ENCODE assay signal across 1 cellular context in the genomic region with DNA sequence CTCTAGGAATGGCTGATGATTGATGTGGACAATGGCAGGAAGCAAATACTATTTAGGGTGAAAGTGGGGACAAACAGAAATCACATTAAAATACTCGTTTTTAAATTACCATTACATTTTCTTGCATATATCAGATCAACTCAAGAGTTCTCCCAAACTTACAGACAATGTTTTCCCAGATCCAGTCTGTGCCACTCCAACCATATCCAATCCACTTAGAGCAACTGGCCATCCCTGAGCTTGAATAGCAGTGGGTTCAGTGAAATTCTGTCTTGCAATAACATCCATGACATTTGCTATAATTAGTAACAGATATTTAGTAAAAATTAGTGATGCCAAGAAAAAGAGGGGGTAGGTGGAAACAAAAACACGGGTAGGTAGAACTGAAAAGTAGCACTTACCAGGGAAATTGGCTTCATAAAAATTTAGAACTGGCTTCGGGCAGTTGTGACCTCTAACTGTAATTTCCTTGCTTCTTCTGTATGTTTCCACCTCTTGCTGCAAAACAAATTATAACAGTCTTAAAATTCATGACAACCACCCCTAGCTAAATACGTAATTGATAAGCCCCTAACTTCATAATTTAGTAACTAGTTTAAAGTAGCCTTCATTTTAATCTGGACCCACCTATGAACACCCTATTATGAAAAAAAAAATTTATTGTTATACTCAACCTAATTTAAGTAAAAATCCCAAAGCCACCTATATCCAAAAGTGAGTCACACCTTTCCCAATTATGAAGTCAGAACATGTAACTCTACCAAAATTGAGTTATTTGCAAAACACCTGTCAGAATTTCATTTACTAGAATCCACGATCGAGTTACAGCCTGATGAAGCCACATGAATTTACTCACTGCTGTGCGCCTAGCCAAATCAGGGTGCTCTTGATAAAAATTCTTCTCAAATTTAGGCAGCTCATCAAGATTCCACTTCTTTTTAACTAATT.
TF ChIP-seq lines count a peak whose summit lies in the region.

No MANE protein-coding gene starts in this region.

TF ChIP-seq in WTC11, 78 proteins besides CTCF, POLR2A, EP300 and RAD21 (continued from another document):
- TF ChIP-seq, protein P1, sequence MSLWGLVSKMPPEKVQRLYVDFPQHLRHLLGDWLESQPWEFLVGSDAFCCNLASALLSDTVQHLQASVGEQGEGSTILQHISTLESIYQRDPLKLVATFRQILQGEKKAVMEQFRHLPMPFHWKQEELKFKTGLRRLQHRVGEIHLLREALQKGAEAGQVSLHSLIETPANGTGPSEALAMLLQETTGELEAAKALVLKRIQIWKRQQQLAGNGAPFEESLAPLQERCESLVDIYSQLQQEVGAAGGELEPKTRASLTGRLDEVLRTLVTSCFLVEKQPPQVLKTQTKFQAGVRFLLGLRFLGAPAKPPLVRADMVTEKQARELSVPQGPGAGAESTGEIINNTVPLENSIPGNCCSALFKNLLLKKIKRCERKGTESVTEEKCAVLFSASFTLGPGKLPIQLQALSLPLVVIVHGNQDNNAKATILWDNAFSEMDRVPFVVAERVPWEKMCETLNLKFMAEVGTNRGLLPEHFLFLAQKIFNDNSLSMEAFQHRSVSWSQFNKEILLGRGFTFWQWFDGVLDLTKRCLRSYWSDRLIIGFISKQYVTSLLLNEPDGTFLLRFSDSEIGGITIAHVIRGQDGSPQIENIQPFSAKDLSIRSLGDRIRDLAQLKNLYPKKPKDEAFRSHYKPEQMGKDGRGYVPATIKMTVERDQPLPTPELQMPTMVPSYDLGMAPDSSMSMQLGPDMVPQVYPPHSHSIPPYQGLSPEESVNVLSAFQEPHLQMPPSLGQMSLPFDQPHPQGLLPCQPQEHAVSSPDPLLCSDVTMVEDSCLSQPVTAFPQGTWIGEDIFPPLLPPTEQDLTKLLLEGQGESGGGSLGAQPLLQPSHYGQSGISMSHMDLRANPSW (CRISPR knock-in tag; conservative IDR thresholded peaks at IDR 0.05; ENCODE audit: low read depth): no peak
- TF ChIP-seq SP1 (CRISPR knock-in tag; conservative IDR thresholded peaks at IDR 0.05) (no peak), ZNF671 (CRISPR knock-in tag; IDR thresholded peaks at IDR 0.05) (no peak)
